1 cellular context compared by ENCODE assay signal in genomic region chr6:56156643-56157042, GRCh38.
TF ChIP-seq lines count a peak whose summit lies in the region.

No MANE protein-coding gene starts in this region.

TF ChIP-seq in HepG2, 621 proteins besides CTCF, POLR2A, EP300 and RAD21 (continued from another document and continues in another):
- no peak for TF ChIP-seq NFAT5 (CRISPR knock-in tag; IDR thresholded peaks at IDR 0.05)
- TF ChIP-seq TCF7 (IDR thresholded peaks at IDR 0.05; ENCODE audit: low read depth), result peak; percentile 46
- no peak for TF ChIP-seq ZNF691 (CRISPR knock-in tag; IDR thresholded peaks at IDR 0.05; ENCODE audit: borderline replicate concordance, low read depth)
- TF ChIP-seq EED (CRISPR knock-in tag; IDR thresholded peaks at IDR 0.05), result no peak
- no peak for TF ChIP-seq ZBTB39 (CRISPR knock-in tag; IDR thresholded peaks at IDR 0.05)
- TF ChIP-seq CBX5 (CRISPR knock-in tag; IDR thresholded peaks at IDR 0.05; ENCODE audit: borderline replicate concordance), result peak; percentile 69; the same call in 1 of the 2 replicates
- no peak for TF ChIP-seq GLI4 (CRISPR knock-in tag; IDR thresholded peaks at IDR 0.05; ENCODE audit: borderline replicate concordance)
- no peak for TF ChIP-seq ESRRA (CRISPR knock-in tag; IDR thresholded peaks at IDR 0.05; ENCODE audit: low read depth)
- TF ChIP-seq CHD4 (IDR thresholded peaks at IDR 0.05; ENCODE audit: borderline replicate concordance, low read length), result no peak
- TF ChIP-seq ELF4 (CRISPR knock-in tag; IDR thresholded peaks at IDR 0.05; ENCODE audit: borderline replicate concordance), result no peak
- TF ChIP-seq ARNTL (CRISPR knock-in tag; IDR thresholded peaks at IDR 0.05), result no peak
- peak; percentile 53; the same call in 1 of the 2 replicates for TF ChIP-seq WIZ (CRISPR knock-in tag; IDR thresholded peaks at IDR 0.05)
- 0 out of 2 replicates have a peak, but pooled peaks have one; percentile 25 for TF ChIP-seq PPARG (CRISPR knock-in tag; conservative IDR thresholded peaks at IDR 0.05)
- TF ChIP-seq FOXA3 (CRISPR knock-in tag; IDR thresholded peaks at IDR 0.05), result peak; percentile 74
- TF ChIP-seq ATF7 (IDR thresholded peaks at IDR 0.05), result no peak
- TF ChIP-seq ATF7 (CRISPR knock-in tag; IDR thresholded peaks at IDR 0.05), result no peak
- TF ChIP-seq CREB1 (IDR thresholded peaks at IDR 0.05), result no peak
- 0 out of 2 replicates have a peak, but pooled peaks have one; percentile 23 for TF ChIP-seq CREB1 (CRISPR knock-in tag; IDR thresholded peaks at IDR 0.05)
- no peak for TF ChIP-seq ZNF761 (CRISPR knock-in tag; conservative IDR thresholded peaks at IDR 0.05)
- TF ChIP-seq ZBTB40 (IDR thresholded peaks at IDR 0.05), result peak; percentile 36; the same call in 1 of the 2 replicates
- TF ChIP-seq ZBTB40 (CRISPR knock-in tag; IDR thresholded peaks at IDR 0.05), result peak; percentile 95
- no peak for TF ChIP-seq KLF11 (CRISPR knock-in tag; IDR thresholded peaks at IDR 0.05)
- no peak for TF ChIP-seq ZSCAN5A (CRISPR knock-in tag; IDR thresholded peaks at IDR 0.05; ENCODE audit: borderline replicate concordance)
- TF ChIP-seq MAFG (CRISPR knock-in tag; IDR thresholded peaks at IDR 0.05), result no peak
- 0 out of 2 replicates have a peak, but pooled peaks have one; percentile 23 for TF ChIP-seq GATAD1 (CRISPR knock-in tag; IDR thresholded peaks at IDR 0.05)
- no peak for TF ChIP-seq USF2 (IDR thresholded peaks at IDR 0.05; ENCODE audit: low read depth, low read length)
- TF ChIP-seq USF2 (CRISPR knock-in tag; IDR thresholded peaks at IDR 0.05; ENCODE audit: borderline replicate concordance), result no peak
- TF ChIP-seq ZNF235 (CRISPR knock-in tag; IDR thresholded peaks at IDR 0.05; ENCODE audit: borderline replicate concordance), result no peak
- peak; percentile 68 for TF ChIP-seq KAT8 (CRISPR knock-in tag; IDR thresholded peaks at IDR 0.05)
- TF ChIP-seq IRF2 (CRISPR knock-in tag; IDR thresholded peaks at IDR 0.05), result peak; percentile 59
- TF ChIP-seq ZNF615 (CRISPR knock-in tag; IDR thresholded peaks at IDR 0.05; ENCODE audit: borderline replicate concordance), result no peak
- TF ChIP-seq CREBL2 (CRISPR knock-in tag; IDR thresholded peaks at IDR 0.05; ENCODE audit: borderline replicate concordance), result no peak
- TF ChIP-seq NR1H2 (CRISPR knock-in tag; IDR thresholded peaks at IDR 0.05; ENCODE audit: borderline replicate concordance, low read depth), result no peak
- TF ChIP-seq ZFAT (CRISPR knock-in tag; conservative IDR thresholded peaks at IDR 0.05), result no peak
- TF ChIP-seq MBNL3 (CRISPR knock-in tag; conservative IDR thresholded peaks at IDR 0.05), result no peak
- peak; percentile 74; the same call in 1 of the 2 replicates for TF ChIP-seq DPF2 (CRISPR knock-in tag; IDR thresholded peaks at IDR 0.05; ENCODE audit: borderline replicate concordance, low read depth)
- no peak for TF ChIP-seq ZNF333 (CRISPR knock-in tag; IDR thresholded peaks at IDR 0.05; ENCODE audit: borderline replicate concordance)
- no peak for TF ChIP-seq ZBTB44 (CRISPR knock-in tag; IDR thresholded peaks at IDR 0.05)
- no peak for TF ChIP-seq ZNF883 (CRISPR knock-in tag; IDR thresholded peaks at IDR 0.05; ENCODE audit: not compliant biosample characterization)
- no peak for TF ChIP-seq POLR2AphosphoS5 (IDR thresholded peaks at IDR 0.05; ENCODE audit: low read depth, low read length)
